14 cellular contexts compared by ENCODE assay signal in the genomic region with DNA sequence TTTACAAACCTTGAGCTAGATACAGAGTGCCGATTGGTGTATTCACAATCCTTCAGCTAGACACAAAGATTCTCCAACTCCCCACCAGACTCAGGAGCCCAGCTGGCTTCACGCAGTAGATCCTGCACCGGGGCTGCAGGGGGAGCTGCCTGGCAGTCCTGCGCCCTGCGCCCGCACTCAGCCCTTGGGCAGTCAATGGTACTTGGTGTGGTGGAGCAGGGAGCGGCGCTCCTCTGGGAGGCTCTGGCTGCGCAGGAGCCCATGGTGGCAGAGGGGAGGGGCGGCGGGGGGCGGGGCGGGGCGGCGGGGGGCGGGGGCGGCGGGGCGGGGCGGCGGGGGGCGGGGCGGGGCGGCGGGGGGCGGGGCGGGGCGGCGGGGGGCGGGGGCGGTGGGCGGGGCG.
A peak's percentile ranks its signal among the peaks of the same experiment; 100 is the strongest.
DNase-seq lines count a peak whose midpoint lies in the region; ATAC-seq, FAIRE-seq and TF ChIP-seq lines count a peak whose summit lies in the region.
"Had no signal": no experiment of that assay in that cellular context is flagged by ENCODE, and none has a peak within 500 bp of the region (broad histone marks: within the 10 kb centered on the region; RNA-seq: fewer than 3 reads in every experiment).

No MANE protein-coding gene starts in this region.

- WGBS in psoas muscle, 3 donors, result 83 to 99% (median 96%) methylated on average over 9 to 18 of the region's 33 CpGs

- H3K4me3 ChIP-seq in NT2/D1 (ENCODE audit: insufficient read length, low read depth), result no peak overlapping the region
- H3K4me3 ChIP-seq in kidney (ENCODE audit: low read length in 2 of 2), result no peak overlapping the region
- no peak overlapping the region for H3K4me3 ChIP-seq in Peyer's patch
- no peak overlapping the region for H3K4me3 ChIP-seq in psoas muscle
- H3K4me3 ChIP-seq: BLaER1 treated with 17β-estradiol and CSF1 and Interleukin-3, amounts not matched to agents 10 nM and 100 nM; GM23338 had no signal

- intact Hi-C loops in kidney (cut with DNase I) (no loop called here), psoas muscle (cut with DNase I) (no loop called here)

- H3K27ac ChIP-seq in kidney (ENCODE audit: low read depth in 2 of 2, low read length in 2 of 2), result no peak overlapping the region
- H3K27ac ChIP-seq in Peyer's patch, result no peak overlapping the region
- H3K27ac ChIP-seq in psoas muscle, result no peak overlapping the region
- H3K27ac ChIP-seq: BLaER1 treated with 17β-estradiol and CSF1 and Interleukin-3, amounts not matched to agents 10 nM and 100 nM had no signal

- ATAC-seq in activated CD4-positive, CD25-positive, alpha-beta regulatory T cell treated with anti-CD3 and anti-CD28 coated beads, Interleukin-2, amount 50 U/mL, for 24 hours, result no peak
- no peak for ATAC-seq in psoas muscle
- ATAC-seq: CD8-positive, alpha-beta T cell; GM23338 had no signal

- H3K27me3 ChIP-seq in NT2/D1 (ENCODE audit: insufficient read depth, insufficient read length), result no peaks in the 10 kb centered on the region
- H3K27me3 ChIP-seq in Peyer's patch, result no peaks in the 10 kb centered on the region
- H3K27me3 ChIP-seq in psoas muscle (ENCODE audit: insufficient read depth in 3 of 3, low read length in 2 of 3), result no peaks in the 10 kb centered on the region
- H3K27me3 ChIP-seq: BLaER1 treated with 17β-estradiol and CSF1 and Interleukin-3, amounts not matched to agents 10 nM and 100 nM had no signal

- DNase-seq in NCI-H345 (lab: John Stamatoyannopoulos, UW) (peak; percentile 49), NCI-H345 treated with DMSO at 0.1 percent for 48 hours (lab: John Stamatoyannopoulos, UW; ENCODE audit: unreplicated experiment) (no peak), ELF-1 (ENCODE audit: low read depth, low spot score) (peak; percentile 55), NT2/D1 (ENCODE audit: low read depth, low spot score) (peak; percentile 23), kidney (peak; percentile 59), Peyer's patch (no peak), psoas muscle (no peak)
- DNase-seq: Calu3; CD8-positive, alpha-beta T cell; GF-D8 had no signal

- TF ChIP-seq POLR2A in Peyer's patch (IDR thresholded peaks at IDR 0.05), result no peak

- TF ChIP-seq CTCF in kidney (IDR thresholded peaks at IDR 0.05; ENCODE audit: borderline replicate concordance, extremely low read depth, insufficient read depth) (no peak), Peyer's patch (IDR thresholded peaks at IDR 0.05) (no peak), psoas muscle (IDR thresholded peaks at IDR 0.05) (no peak)

- no peaks in the 10 kb centered on the region; the same call in 1 of the 2 replicates for H3K9me3 ChIP-seq in NT2/D1 (ENCODE audit: insufficient read depth, low read length)
- H3K9me3 ChIP-seq in kidney (ENCODE audit: control insufficient read depth in 1 of 2, low read length in 2 of 2), result no peaks in the 10 kb centered on the region
- peaks cover 0 to 2% (median 0%) of the 10 kb centered on the region in 4 donors for H3K9me3 ChIP-seq in Peyer's patch
- H3K9me3 ChIP-seq in psoas muscle, result no peaks in the 10 kb centered on the region

- FAIRE-seq in kidney (lab: Jason Lieb, UNC), result no peak
- FAIRE-seq: H54 had no signal

- no peaks in the 10 kb centered on the region for H3K36me3 ChIP-seq in NT2/D1 (ENCODE audit: insufficient read depth, insufficient read length, low read length)
- no peaks in the 10 kb centered on the region for H3K36me3 ChIP-seq in kidney (ENCODE audit: control insufficient read depth in 1 of 2, insufficient read depth in 2 of 2, low read length in 2 of 2)
- H3K36me3 ChIP-seq in Peyer's patch, result no peaks in the 10 kb centered on the region
- no peaks in the 10 kb centered on the region for H3K36me3 ChIP-seq in psoas muscle (ENCODE audit: insufficient read depth in 1 of 2, low read depth in 1 of 2)
- H3K36me3 ChIP-seq: BLaER1 treated with 17β-estradiol and CSF1 and Interleukin-3, amounts not matched to agents 10 nM and 100 nM had no signal

- H3K4me1 ChIP-seq in NT2/D1 (ENCODE audit: insufficient read depth, insufficient read length) (no peaks in the 10 kb centered on the region), kidney (ENCODE audit: control insufficient read depth in 1 of 2, insufficient read depth in 1 of 2, low read depth in 1 of 2, low read length in 2 of 2) (no peaks in the 10 kb centered on the region), Peyer's patch (no peaks in the 10 kb centered on the region), psoas muscle (no peaks in the 10 kb centered on the region)
- H3K4me1 ChIP-seq: BLaER1 treated with 17β-estradiol and CSF1 and Interleukin-3, amounts not matched to agents 10 nM and 100 nM had no signal

- H3K9ac ChIP-seq in NT2/D1 (ENCODE audit: insufficient read length, low read depth), result no peak overlapping the region
- no peak overlapping the region for H3K9ac ChIP-seq in kidney (ENCODE audit: low read length in 2 of 2)
- H3K9ac ChIP-seq: BLaER1 treated with 17β-estradiol and CSF1 and Interleukin-3, amounts not matched to agents 10 nM and 100 nM had no signal

Comparison
In these comparisons a context has a peak if more than half of its experiments do, and no peak if none do; other contexts are left out.
1. DNase-seq: peak in NCI-H345 (single experiment), ELF-1 (single experiment), NT2/D1 (single experiment) and kidney (single experiment); none in NCI-H345 treated with DMSO at 0.1 percent for 48 hours (single experiment), Peyer's patch (0 of 3) and psoas muscle (0 of 2).